ENCODE assay signal across 5 cellular contexts in genomic region chr9:76742890-76743289, GRCh38. TPM values are rescaled to one million over a fixed set of nuclear protein-coding genes. Genes with fewer than 3 reads are reported as not detected.
"Had no signal": no experiment of that assay in that cellular context is flagged by ENCODE, and none has a peak within 500 bp of the region (broad histone marks: within the 10 kb centered on the region; RNA-seq: fewer than 3 reads in every experiment).

No MANE protein-coding gene starts in this region.

RNA-seq across cellular contexts. Expression of gene PCA3, which starts 21.3 kb away (rescaled TPM):
- total RNA-seq: HepG2, HT-29, HT1080, IMR-90, K562 had no signal
